20 cellular contexts compared by ENCODE assay signal in genomic region chr16:78096386-78096785, GRCh38. TPM values are rescaled to one million over a fixed set of nuclear protein-coding genes. Genes with fewer than 3 reads are reported as not detected.
A peak's percentile ranks its signal among the peaks of the same experiment; 100 is the strongest.
DNase-seq lines count a peak whose midpoint lies in the region; ATAC-seq, FAIRE-seq and TF ChIP-seq lines count a peak whose summit lies in the region.
"Had no signal": no experiment of that assay in that cellular context is flagged by ENCODE, and none has a peak within 500 bp of the region (broad histone marks: within the 10 kb centered on the region; RNA-seq: fewer than 3 reads in every experiment).

No MANE protein-coding gene starts in this region.

- H3K27ac ChIP-seq in GM23248, result no peak overlapping the region
- H3K27ac ChIP-seq in HepG2 (ENCODE audit: extremely low read length, insufficient read depth, low read length), result no peak overlapping the region
- H3K27ac ChIP-seq: BLaER1 treated with 17β-estradiol and CSF1 and Interleukin-3, amounts not matched to agents 10 nM and 100 nM had no signal

- WGBS in GM23248 (ENCODE audit: low coverage in 1 of 2, low lambda C conversion rate in 2 of 2, missing lambda C conversion rate in 2 of 2), 2 experiments, result 43 to 53% methylated on average over 3 of the region's 3 CpGs
- 54% methylated on average over 3 of the region's 3 CpGs for WGBS in HepG2 (ENCODE audit: low lambda C conversion rate)

- H3F3A ChIP-seq in GM23248 (ENCODE audit: insufficient read depth), result no peaks in the 10 kb centered on the region

- TF ChIP-seq RAD21 in HepG2 (CRISPR knock-in tag; IDR thresholded peaks at IDR 0.05), result no peak

- TF ChIP-seq EP300 in HepG2 (IDR thresholded peaks at IDR 0.05; ENCODE audit: low read depth in 2 of 2, low read length in 2 of 2) (no peak), HepG2 (CRISPR knock-in tag; IDR thresholded peaks at IDR 0.05; ENCODE audit: borderline replicate concordance) (no peak)

- TF ChIP-seq POLR2A in HepG2 (IDR thresholded peaks at IDR 0.05; ENCODE audit: insufficient read depth in 1 of 2, low read depth in 2 of 2, low read length in 2 of 2), result no peak

- peaks cover 25% of the 10 kb centered on the region for H3K27me3 Mint-ChIP-seq in T-helper 17 cell

- intact Hi-C loops in HepG2 (cut with micrococcal nuclease; ENCODE audit: unreplicated experiment), result loop anchor here (5.0 kb wide), 1 partner anchor 859 kb away; no protein-coding TSS in a partner anchor

- H3K9me3 ChIP-seq in GM23248 (ENCODE audit: low read depth), result no peaks in the 10 kb centered on the region
- no peaks in the 10 kb centered on the region for H3K9me3 ChIP-seq in T-helper 17 cell (ENCODE audit: control insufficient read depth, low read length, poor library complexity, severe bottlenecking)
- no peaks in the 10 kb centered on the region for H3K9me3 ChIP-seq in HepG2 (ENCODE audit: low read length)

- BruUV-seq in HepG2 (replicated peaks; lab: Mats Ljungman, UMichigan), result no TSS peak

- H3K4me2 ChIP-seq in GM23248 (ENCODE audit: unreplicated experiment) (no peak overlapping the region), HepG2 (ENCODE audit: low read depth, low read length) (no peak overlapping the region)
- H3K4me2 ChIP-seq: BLaER1 treated with 17β-estradiol and CSF1 and Interleukin-3, amounts not matched to agents 10 nM and 100 nM had no signal

- DNase-seq in GM23248, result peak; percentile 37
- DNase-seq in HT1080 (ENCODE audit: low read depth), result peak; percentile 33
- DNase-seq in T-helper 17 cell, result no peak
- DNase-seq in iris pigment epithelial cell (ENCODE audit: low read depth), result peak; percentile 3
- no peak for DNase-seq in HepG2 (ENCODE audit: low spot score)
- no peak for DNase-seq in putamen (ENCODE audit: low spot score)
- DNase-seq in NCI-H2227 (lab: John Stamatoyannopoulos, UW; ENCODE audit: unreplicated experiment), result no peak
- DNase-seq: Calu3; CD8-positive, alpha-beta T cell; DMS53; EL; HFFc6; NCI-H1105 treated with DMSO at 0.1 percent for 48 hours; NCI-H1694 had no signal

- POLR2A ChIA-PET in HepG2 (lab: Yijun Ruan, JAX), result no interaction called here

- H3K79me2 ChIP-seq in GM23248 (ENCODE audit: insufficient read depth) (no peaks in the 10 kb centered on the region), HepG2 (ENCODE audit: insufficient read depth, low read length) (peaks cover 8% of the 10 kb centered on the region)

- no peak overlapping the region for H3K4me3 ChIP-seq in GM23248
- H3K4me3 ChIP-seq in HepG2 (replicated peaks in 1 of 3; ENCODE audit: insufficient read depth in 1 of 3, low read depth in 2 of 3, low read length in 3 of 3), result no peak overlapping the region
- H3K4me3 ChIP-seq: BLaER1 treated with 17β-estradiol and CSF1 and Interleukin-3, amounts not matched to agents 10 nM and 100 nM; K562 had no signal

- H3K4me1 ChIP-seq in GM23248 (ENCODE audit: insufficient read depth), result no peaks in the 10 kb centered on the region
- peaks cover 26% of the 10 kb centered on the region for H3K4me1 ChIP-seq in HepG2 (ENCODE audit: insufficient read depth, low read length)

- H4K20me1 ChIP-seq in GM23248 (ENCODE audit: insufficient read depth) (no peaks in the 10 kb centered on the region), HepG2 (ENCODE audit: insufficient read depth, low read length) (0 out of 2 replicates have a peak, but pooled peaks cover 3% of the 10 kb centered on the region)
- H4K20me1 ChIP-seq: BLaER1 treated with 17β-estradiol and CSF1 and Interleukin-3, amounts not matched to agents 10 nM and 100 nM had no signal

- no peak for FAIRE-seq in HepG2 (lab: Jason Lieb, UNC)
- FAIRE-seq: GM12892, GM18507, K562 had no signal

- no peaks in the 10 kb centered on the region for H3K9me2 ChIP-seq in GM23248 (ENCODE audit: insufficient read depth)

- H2AFZ ChIP-seq in GM23248 (no peak overlapping the region), HepG2 (ENCODE audit: low read length) (no peak overlapping the region)

- H3K9ac ChIP-seq in GM23248 (no peak overlapping the region), HepG2 (ENCODE audit: insufficient read depth, low read depth, low read length) (no peak overlapping the region)
- H3K9ac ChIP-seq: BLaER1 treated with 17β-estradiol and CSF1 and Interleukin-3, amounts not matched to agents 10 nM and 100 nM had no signal

- H3K36me3 Mint-ChIP-seq in T-helper 17 cell (ENCODE audit: low read depth), result peaks cover 2% of the 10 kb centered on the region

- H3K4me3 Mint-ChIP-seq in T-helper 17 cell, result no peak overlapping the region
- H3K4me3 Mint-ChIP-seq: CD8-positive, alpha-beta T cell; HFFc6 had no signal

- in situ Hi-C loops in GM23248 (cut with MboI), result no loop called here
- in situ Hi-C loops in HepG2 (cut with HindIII; ENCODE audit: extremely low pct_ligation_motif_present, low pct_unique_long_range_greater_than_20kb), result loop anchor here (5.0 kb wide), 1 partner anchor 419 kb away; no protein-coding TSS in a partner anchor

- no peaks in the 10 kb centered on the region for H3K36me3 ChIP-seq in GM23248 (ENCODE audit: low read depth)
- H3K36me3 ChIP-seq in HepG2 (replicated peaks in 1 of 2; ENCODE audit: control insufficient read depth in 1 of 2, insufficient read depth in 2 of 2, low read length in 2 of 2), result no peaks in the 10 kb centered on the region
- H3K36me3 ChIP-seq: BLaER1 treated with 17β-estradiol and CSF1 and Interleukin-3, amounts not matched to agents 10 nM and 100 nM had no signal

- CTCF ChIA-PET in HepG2 (lab: Yijun Ruan, JAX; ENCODE audit: low intra/inter-chr PET ratio, low total read pairs), result no interaction called here

- H3K27me3 ChIP-seq in GM23248 (replicated peaks; ENCODE audit: insufficient read depth) (no peaks in the 10 kb centered on the region; the same call in 1 of the 2 replicates), HepG2 (ENCODE audit: control insufficient read depth in 1 of 2, insufficient read depth in 2 of 2, low read length in 2 of 2) (peaks cover 0 to 5% of the 10 kb centered on the region in 2 experiments; a peak in 1 of 5 replicates)
- H3K27me3 ChIP-seq: BLaER1 treated with 17β-estradiol and CSF1 and Interleukin-3, amounts not matched to agents 10 nM and 100 nM had no signal

- ATAC-seq in T-helper 17 cell, result no peak
- no peak for ATAC-seq in HG03159 (IDR thresholded peaks at IDR 0.05; ENCODE audit: unreplicated experiment)
- no peak for ATAC-seq in HepG2
- ATAC-seq: CD8-positive, alpha-beta T cell; K562; Right ventricle myocardium inferior had no signal

- peaks cover 13% of the 10 kb centered on the region for H3K4me1 Mint-ChIP-seq in T-helper 17 cell

- peak overlapping the region; percentile 39 for H3K27ac Mint-ChIP-seq in T-helper 17 cell
- H3K27ac Mint-ChIP-seq: CD8-positive, alpha-beta T cell; HFFc6 had no signal

- TF ChIP-seq CTCF in HepG2 (CRISPR knock-in tag; IDR thresholded peaks at IDR 0.05), result no peak

TF ChIP-seq in HepG2, 621 proteins besides CTCF, POLR2A, EP300 and RAD21 (continues in another document):
- TF ChIP-seq, protein P1, sequence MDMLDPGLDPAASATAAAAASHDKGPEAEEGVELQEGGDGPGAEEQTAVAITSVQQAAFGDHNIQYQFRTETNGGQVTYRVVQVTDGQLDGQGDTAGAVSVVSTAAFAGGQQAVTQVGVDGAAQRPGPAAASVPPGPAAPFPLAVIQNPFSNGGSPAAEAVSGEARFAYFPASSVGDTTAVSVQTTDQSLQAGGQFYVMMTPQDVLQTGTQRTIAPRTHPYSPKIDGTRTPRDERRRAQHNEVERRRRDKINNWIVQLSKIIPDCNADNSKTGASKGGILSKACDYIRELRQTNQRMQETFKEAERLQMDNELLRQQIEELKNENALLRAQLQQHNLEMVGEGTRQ (IDR thresholded peaks at IDR 0.05; ENCODE audit: low read depth, low read length), result no peak
- TF ChIP-seq, protein P1 (CRISPR knock-in tag; IDR thresholded peaks at IDR 0.05; ENCODE audit: borderline replicate concordance), result no peak
- no peak for TF ChIP-seq NFIC (IDR thresholded peaks at IDR 0.05; ENCODE audit: low read length)
- no peak for TF ChIP-seq ZNF563 (CRISPR knock-in tag; IDR thresholded peaks at IDR 0.05)
- TF ChIP-seq NONO (IDR thresholded peaks at IDR 0.05), result no peak
- TF ChIP-seq NONO (CRISPR knock-in tag; conservative IDR thresholded peaks at IDR 0.05), result no peak

RNA-seq across cellular contexts. Expression of gene WWOX, which starts 3.1 kb away (rescaled TPM):
- total RNA-seq in GM23248 (2014; rRNA removed; shearing (Covaris generic)), result 6.6 and 20.7 TPM in 2 replicates
- polyA plus RNA-seq in GM23248 (2016; fragmentation: Nextera tagmentation; extraction: Ambion mirVana) (3.8 and 4.5 TPM in 2 replicates), HepG2 (2011; rRNA removed) (9.1 and 9.2 TPM in 2 replicates)
- total RNA-seq in HT1080 (2014; rRNA removed; shearing (Covaris generic)), result 10.8 and 18.0 TPM in 2 replicates
- 7.5 and 7.7 TPM in 2 replicates for polyA plus RNA-seq in HT1080 (2015; cell fraction: cytosol; rRNA removed)
- polyA plus RNA-seq in HT1080 (2015; cell fraction: nucleus; rRNA removed), result 4.3 and 6.2 TPM in 2 replicates
- total RNA-seq in T-helper 17 cell (10 to 100 TPM; 26.8 to 29.7 TPM), HepG2 (2016; rRNA removed; fragmentation: Illumina TruSeq; extraction: Trizol) (37.4 and 38.4 TPM in 2 replicates)
- total RNA-seq in HepG2 (2016; cell fraction: cytosol; rRNA removed; fragmentation: Illumina TruSeq; extraction: Trizol; ENCODE audit: low read depth), result 28.6 and 30.1 TPM in 2 replicates
- 33.0 and 44.5 TPM in 2 replicates for total RNA-seq in HepG2 (2016; cell fraction: insoluble cytoplasmic fraction; rRNA removed; fragmentation: Illumina TruSeq; extraction: Trizol)
- total RNA-seq in HepG2 (2016; cell fraction: membrane; rRNA removed; fragmentation: Illumina TruSeq; extraction: Trizol), result 27.1 and 28.3 TPM in 2 replicates
- 57.3 and 68.9 TPM in 2 replicates for total RNA-seq in HepG2 (2016; cell fraction: nucleus; rRNA removed; fragmentation: Illumina TruSeq; extraction: Trizol)
- polyA plus RNA-seq in HepG2 (2011; cell fraction: cytosol; rRNA removed), result 10.3 and 11.0 TPM in 2 replicates
- 13.4 and 16.3 TPM in 2 replicates for polyA plus RNA-seq in HepG2 (2011; cell fraction: nucleus; rRNA removed)
- 12.3 and 16.1 TPM in 2 replicates for polyA plus RNA-seq in HepG2 (2012)
- 19.9 and 21.6 TPM in 2 replicates for polyA plus RNA-seq in HepG2 (2016; cell fraction: cytosol; fragmentation: Illumina TruSeq; extraction: Trizol; ENCODE audit: low read depth)
- polyA plus RNA-seq in HepG2 (2016; cell fraction: insoluble cytoplasmic fraction; fragmentation: Illumina TruSeq; extraction: Trizol; ENCODE audit: low read depth), result 30.1 and 30.5 TPM in 2 replicates
- 18.9 and 20.9 TPM in 2 replicates for polyA plus RNA-seq in HepG2 (2016; cell fraction: membrane; fragmentation: Illumina TruSeq; extraction: Trizol; ENCODE audit: low read depth)
- 21.5 and 23.3 TPM in 2 replicates for polyA plus RNA-seq in HepG2 (2016; cell fraction: nucleus; fragmentation: Illumina TruSeq; extraction: Trizol; ENCODE audit: insufficient read depth, low read depth)
- 10.8 and 21.8 TPM in 2 replicates for polyA minus RNA-seq in HepG2 (2011; rRNA and poly(A)+ RNA removed; ENCODE audit: low replicate concordance)
- 7.3 and 12.1 TPM in 2 replicates for polyA minus RNA-seq in HepG2 (2011; cell fraction: cytosol; rRNA and poly(A)+ RNA removed)
- polyA minus RNA-seq in HepG2 (2011; cell fraction: nucleus; rRNA and poly(A)+ RNA removed), result 38.3 and 50.0 TPM in 2 replicates

Comparison
In these comparisons a context has a peak if more than half of its experiments do, and no peak if none do; other contexts are left out.
1. DNase-seq: peak in GM23248 (single experiment), HT1080 (single experiment) and iris pigment epithelial cell (single experiment); none in T-helper 17 cell (0 of 3), HepG2 (single experiment), putamen (single experiment) and NCI-H2227 (single experiment).